ENCODE assay signal across 1 cellular context in genomic region chr1:116899529-116899928, GRCh38.
TF ChIP-seq lines count a peak whose summit lies in the region.

No MANE protein-coding gene starts in this region.

TF ChIP-seq in A549, 52 proteins besides CTCF, POLR2A, EP300 and RAD21 (continued from another document):
- TF ChIP-seq JUNB (IDR thresholded peaks at IDR 0.05) (no peak), HEYL (CRISPR knock-in tag; IDR thresholded peaks at IDR 0.05) (no peak)
- TF ChIP-seq, protein P1, sequence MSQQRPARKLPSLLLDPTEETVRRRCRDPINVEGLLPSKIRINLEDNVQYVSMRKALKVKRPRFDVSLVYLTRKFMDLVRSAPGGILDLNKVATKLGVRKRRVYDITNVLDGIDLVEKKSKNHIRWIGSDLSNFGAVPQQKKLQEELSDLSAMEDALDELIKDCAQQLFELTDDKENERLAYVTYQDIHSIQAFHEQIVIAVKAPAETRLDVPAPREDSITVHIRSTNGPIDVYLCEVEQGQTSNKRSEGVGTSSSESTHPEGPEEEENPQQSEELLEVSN (IDR thresholded peaks at IDR 0.05; ENCODE audit: borderline replicate concordance, low read depth), result no peak
